ENCODE assay signal across 14 cellular contexts in genomic region chr6:31878761-31879542, GRCh38. TPM values are rescaled to one million over a fixed set of nuclear protein-coding genes. Genes with fewer than 3 reads are reported as not detected.
DNase-seq lines count a peak whose midpoint lies in the region; FAIRE-seq and TF ChIP-seq lines count a peak whose summit lies in the region.
"Had no signal": no experiment of that assay in that cellular context is flagged by ENCODE, and none has a peak within 500 bp of the region (broad histone marks: within the 10 kb centered on the region; RNA-seq: fewer than 3 reads in every experiment).

Gene SLC44A4 (minus strand): TSS chr6:31878997. CDS start chr6:31878980, 17 bp downstream.

- H2BK120ac ChIP-seq in H1 (replicated peaks; ENCODE audit: low read depth, low read length) (no peak within 1 kb of the TSS), mesendoderm (ENCODE audit: low read depth, low read length) (no peak within 1 kb of the TSS)

- TF ChIP-seq RAD21 in H1 (IDR thresholded peaks at IDR 0.05 in 1 of 2, conservative IDR thresholded peaks at IDR 0.05 in 1 of 2; ENCODE audit: low read depth in 2 of 2, low read length in 2 of 2) = no peak

- H3F3A ChIP-seq in PC-9 (ENCODE audit: insufficient read depth, low read depth) = peaks cover 30% of the 10 kb centered on the region

- H3K4ac ChIP-seq in H1 (replicated peaks; ENCODE audit: insufficient read length, low read depth, low read length) (no peak within 1 kb of the TSS), mesendoderm (ENCODE audit: low read depth, low read length) (no peak within 1 kb of the TSS)

- CTCF ChIA-PET in PC-9 (lab: Charles Lee) (interaction anchor here (0.7 kb wide), 1 partner anchor 64 kb away, joined by 3 read pairs; no protein-coding TSS in a partner anchor), H1 (lab: Charles Lee; ENCODE audit: partially characterized antibody) (interaction anchor here (1.2 to 8.1 kb wide), 3 partner anchors 10 to 73 kb away, joined by 3 to 59 read pairs (median 6); no protein-coding TSS in a partner anchor)

- H4K20me1 ChIP-seq in PC-9 (ENCODE audit: insufficient read depth) (no peaks in the 10 kb centered on the region), H1 (replicated peaks in 1 of 2; ENCODE audit: control insufficient read depth in 1 of 2, insufficient read depth in 2 of 2, low read length in 2 of 2) (peaks cover 2 to 13% of the 10 kb centered on the region in 2 experiments)

- H4K91ac ChIP-seq in H1 (replicated peaks; ENCODE audit: insufficient read length, low read length) = no peak within 1 kb of the TSS

- intact Hi-C loops in PC-9 (cut with micrococcal nuclease; ENCODE audit: unreplicated experiment) = loop anchor here (5.0 to 10.0 kb wide), 2 partner anchors 47 to 194 kb away; partner anchors contain the start of gene LY6G5C
- intact Hi-C loops in transverse colon (cut with DNase I; ENCODE audit: low total_unique reads) = no loop called here

- H4K8ac ChIP-seq in H1 (ENCODE audit: extremely low read depth, insufficient read depth, low read length) (peak within 1 kb of the TSS; percentile 38; the same call in 1 of the 2 replicates), mesendoderm (ENCODE audit: low read depth, low read length) (no peak within 1 kb of the TSS)

- H3K23me2 ChIP-seq in H1 (ENCODE audit: low read depth, low read length) = no peaks in the 10 kb centered on the region

- peak within 1 kb of the TSS; percentile 39; the same call in 1 of the 2 replicates for H2BK12ac ChIP-seq in H1 (ENCODE audit: low read depth, low read length)

- TF ChIP-seq POLR2A in H1 (IDR thresholded peaks at IDR 0.05; ENCODE audit: control extremely low read depth in 1 of 2, low read depth in 2 of 2, low read length in 2 of 2) = no peak
- peak; percentile 92 for TF ChIP-seq POLR2A in transverse colon (IDR thresholded peaks at IDR 0.05)

- H2BK5ac ChIP-seq in H1 (ENCODE audit: low read depth, low read length) (no peak within 1 kb of the TSS), mesendoderm (ENCODE audit: low read length) (no peak within 1 kb of the TSS)

- DNase-seq in PC-9 (peak in 1 of 2 experiments; percentile 42), H1 (ENCODE audit: low read depth in 1 of 2, low spot score in 2 of 2) (peak in 1 of 2 experiments; percentile 71), mesendoderm (no peak), transverse colon (peak; percentile 77), dermis blood vessel endothelial cell (no peak), AG08396 (ENCODE audit: low spot score) (no peak)
- no peak for DNase-seq in activated T-cell treated with anti-CD3 and anti-CD28 coated beads, Interleukin-2, amount 50 U/mL, for 1 hour
- DNase-seq: activated naive CD8-positive, alpha-beta T cell treated with anti-CD3 and anti-CD28 coated beads, Interleukin-2, amount 10 ng/mL, durations not matched to agents 7 days and 5 days; dorsolateral prefrontal cortex; gastrocnemius medialis; NCI-H2227 treated with DMSO at 0.1 percent for 48 hours; T-helper 9 cell had no signal

- H3K4me3 ChIP-seq in PC-9 = peak within 1 kb of the TSS; percentile 36; the same call in 1 of the 2 replicates
- H3K4me3 ChIP-seq in H1 (ENCODE audit: extremely low read depth in 1 of 4, insufficient read depth in 2 of 4, low read depth in 3 of 4, low read length in 4 of 4) = peak within 1 kb of the TSS in 1 of 4 experiments; percentile 46; a peak in 2 of 8 replicates
- H3K4me3 ChIP-seq in mesendoderm (ENCODE audit: low read length) = no peak within 1 kb of the TSS
- peak within 1 kb of the TSS; percentile 25 to 58 (median 52) for H3K4me3 ChIP-seq in transverse colon
- H3K4me3 ChIP-seq: dorsolateral prefrontal cortex, gastrocnemius medialis had no signal

- H2BK15ac ChIP-seq in H1 (ENCODE audit: low read length) (no peak within 1 kb of the TSS), mesendoderm (replicated peaks; ENCODE audit: low read depth) (no peak within 1 kb of the TSS)

- 65% methylated on average over 18 of the region's 30 CpGs; no CpG with 5 or more reads in 1 of the 2 experiments for WGBS in H1 (ENCODE audit: extremely low coverage in 1 of 2, insufficient coverage in 1 of 2, insufficient read length in 1 of 2, insufficient replicate concordance in 2 of 2, low coverage in 1 of 2, low lambda C conversion rate in 2 of 2, missing lambda C conversion rate in 1 of 2), 2 experiments
- no CpG with 5 or more reads among the region's 30 CpGs for WGBS in mesendoderm (ENCODE audit: extremely low coverage, insufficient coverage, low lambda C conversion rate)
- 51 to 64% methylated on average over 13 to 30 of the region's 30 CpGs for WGBS in transverse colon (ENCODE audit: low coverage in 1 of 2), 2 donors

- H2AK5ac ChIP-seq in H1 (ENCODE audit: low read depth, low read length) = 0 out of 2 replicates have a peak within 1 kb of the TSS, but pooled peaks have one; percentile 8
- no peak within 1 kb of the TSS for H2AK5ac ChIP-seq in mesendoderm (ENCODE audit: low read length)

- H3K9me3 ChIP-seq in PC-9 (ENCODE audit: insufficient read depth, low read depth) (no peaks in the 10 kb centered on the region), H1 (ENCODE audit: insufficient read depth in 2 of 2, low read depth in 1 of 2, low read length in 1 of 2) (no peaks in the 10 kb centered on the region), transverse colon (no peaks in the 10 kb centered on the region)
- H3K9me3 ChIP-seq: gastrocnemius medialis had no signal

- POLR2A ChIA-PET in PC-9 (lab: Charles Lee; ENCODE audit: unreplicated experiment) (interaction anchor here (0.7 kb wide), 1 partner anchor 632 kb away, joined by 10 read pairs; no protein-coding TSS in a partner anchor), H1 (lab: Charles Lee; ENCODE audit: partially characterized antibody) (interaction anchor here (0.6 to 2.8 kb wide), 10 partner anchors 9 to 157 kb away, joined by 3 to 11 read pairs (median 4); partner anchors contain the start of genes NEU1 and VARS1)

- H3K79me1 ChIP-seq in H1 (ENCODE audit: low read depth, low read length) (no peaks in the 10 kb centered on the region; the same call in 1 of the 2 replicates), mesendoderm (ENCODE audit: low read length) (no peaks in the 10 kb centered on the region)

- H3K18ac ChIP-seq in H1 (ENCODE audit: extremely low read depth, low read length) (peak within 1 kb of the TSS; percentile 48), mesendoderm (ENCODE audit: low read length) (no peak within 1 kb of the TSS)

- H3K27me3 ChIP-seq in PC-9 (ENCODE audit: insufficient read depth, low read depth) (no peaks in the 10 kb centered on the region), H1 (replicated peaks in 1 of 4; ENCODE audit: control insufficient read depth in 3 of 4, extremely low read depth in 1 of 4, insufficient read depth in 3 of 4, low read length in 3 of 4) (no peaks in the 10 kb centered on the region), mesendoderm (ENCODE audit: insufficient read depth, low read length, poor library complexity) (no peaks in the 10 kb centered on the region), transverse colon (no peaks in the 10 kb centered on the region)
- H3K27me3 ChIP-seq: dorsolateral prefrontal cortex, gastrocnemius medialis had no signal

- BruUV-seq in PC-9 (replicated peaks; lab: Mats Ljungman, UMichigan) = TSS peak; percentile 96

- peaks cover 30% of the 10 kb centered on the region for H3K4me1 ChIP-seq in PC-9 (replicated peaks; ENCODE audit: insufficient read depth)
- peaks cover 0 to 11% (median 0%) of the 10 kb centered on the region in 4 experiments; a peak in 1 of 7 replicates for H3K4me1 ChIP-seq in H1 (replicated peaks in 1 of 4; ENCODE audit: control insufficient read depth in 3 of 4, insufficient read depth in 4 of 4, low read length in 3 of 4)
- H3K4me1 ChIP-seq in mesendoderm (ENCODE audit: control insufficient read depth, low read depth, low read length) = no peaks in the 10 kb centered on the region
- peaks cover 14 to 36% (median 32%) of the 10 kb centered on the region in 4 donors for H3K4me1 ChIP-seq in transverse colon
- H3K4me1 ChIP-seq: gastrocnemius medialis had no signal

- TF ChIP-seq CTCF in PC-9 (conservative IDR thresholded peaks at IDR 0.05) (no peak), H1 (IDR thresholded peaks at IDR 0.05; ENCODE audit: control extremely low read depth in 1 of 3, insufficient read depth in 1 of 3, low read depth in 1 of 3, low read length in 3 of 3) (no peak), transverse colon (IDR thresholded peaks at IDR 0.05) (no peak)

- in situ Hi-C loops in transverse colon (cut with MboI; ENCODE audit: low pct_ligation_motif_present in 1 of 4, low pct_unique_long_range_greater_than_20kb in 1 of 4, low sequenced_read_pairs in 3 of 4) = no loop called here

- no peak for FAIRE-seq in H1 (lab: Jason Lieb, UNC)

- no peak within 1 kb of the TSS for H3K56ac ChIP-seq in H1 (replicated peaks; ENCODE audit: insufficient read length, low read depth, low read length)
- peak within 1 kb of the TSS; percentile 25 for H3K56ac ChIP-seq in mesendoderm (ENCODE audit: low read length)

- H3K23ac ChIP-seq in H1 (ENCODE audit: insufficient read length) = no peak within 1 kb of the TSS
- no peak within 1 kb of the TSS for H3K23ac ChIP-seq in mesendoderm (ENCODE audit: low read length)

- H4K5ac ChIP-seq in H1 (ENCODE audit: insufficient read length, low read depth, low read length) (no peak within 1 kb of the TSS), mesendoderm (ENCODE audit: low read length) (no peak within 1 kb of the TSS)

- peak within 1 kb of the TSS; percentile 58 for H3K4me2 ChIP-seq in PC-9
- H3K4me2 ChIP-seq in H1 (ENCODE audit: insufficient read depth in 1 of 2, low read depth in 2 of 2, low read length in 2 of 2) = peak within 1 kb of the TSS; percentile 52 to 58
- H3K4me2 ChIP-seq in mesendoderm (ENCODE audit: low read length) = no peak within 1 kb of the TSS

- no peak within 1 kb of the TSS for H2AFZ ChIP-seq in PC-9
- H2AFZ ChIP-seq in H1 (ENCODE audit: low read length) = no peak within 1 kb of the TSS

- H3K9me2 ChIP-seq in PC-9 (ENCODE audit: insufficient read depth) = no peaks in the 10 kb centered on the region

- H3K27ac ChIP-seq in PC-9 (0 out of 2 replicates have a peak within 1 kb of the TSS, but pooled peaks have one; percentile 47), H1 (ENCODE audit: low read depth, low read length) (no peak within 1 kb of the TSS), mesendoderm (ENCODE audit: low read depth, low read length) (no peak within 1 kb of the TSS), transverse colon (peak within 1 kb of the TSS; percentile 86 to 96 (median 92))
- H3K27ac ChIP-seq: dorsolateral prefrontal cortex, gastrocnemius medialis had no signal

- H2BK20ac ChIP-seq in H1 (ENCODE audit: low read length) = no peak within 1 kb of the TSS

- H3K36me3 ChIP-seq in PC-9 (ENCODE audit: low read depth) (peaks cover 5% of the 10 kb centered on the region; the same call in 1 of the 2 replicates), H1 (ENCODE audit: control insufficient read depth in 2 of 4, insufficient read depth in 4 of 4, low read length in 3 of 4) (peaks cover 17 to 40% (median 36%) of the 10 kb centered on the region in 4 experiments), mesendoderm (ENCODE audit: control insufficient read depth, insufficient read depth, low read length) (peaks cover 18% of the 10 kb centered on the region), transverse colon (peaks cover 0 to 16% (median 5%) of the 10 kb centered on the region in 4 donors)

- no peak within 1 kb of the TSS for H3K14ac ChIP-seq in H1 (ENCODE audit: insufficient read length)

- H3K79me2 ChIP-seq in PC-9 (ENCODE audit: low read depth) (no peaks in the 10 kb centered on the region), H1 (ENCODE audit: control insufficient read depth in 1 of 2, insufficient read depth in 2 of 2, low read length in 2 of 2) (no peaks in the 10 kb centered on the region), mesendoderm (ENCODE audit: control insufficient read depth, insufficient read depth, low read length) (no peaks in the 10 kb centered on the region)

- TF ChIP-seq EP300 in H1 (IDR thresholded peaks at IDR 0.05; ENCODE audit: borderline replicate concordance in 1 of 2, low read depth in 2 of 2, low read length in 2 of 2) (no peak), transverse colon (IDR thresholded peaks at IDR 0.05; ENCODE audit: low read depth) (no peak)

- H3K9ac ChIP-seq in H1 (replicated peaks in 1 of 4; ENCODE audit: extremely low read depth in 1 of 4, low read depth in 3 of 4, low read length in 3 of 4) (no peak within 1 kb of the TSS; a peak in 1 of 7 replicates), mesendoderm (ENCODE audit: low read length) (no peak within 1 kb of the TSS)

RNA-seq across cellular contexts. Expression of gene SLC44A4, which starts in this region (rescaled TPM):
- total RNA-seq in PC-9 (2021) = 44.4 and 44.9 TPM in 2 replicates
- 2.5 and 4.8 TPM in 2 replicates for total RNA-seq in H1 (2021; fragmentation: NEBNext Ultra II Directional; extraction: Animal tissue kit (Norgen Biotek cat#: 25700))
- polyA plus RNA-seq in H1 (2011; rRNA removed) = 7.0 and 7.1 TPM in 2 replicates
- 5.1 TPM for polyA plus RNA-seq in H1 (2011; cell fraction: cytosol; rRNA removed)
- polyA plus RNA-seq in H1 (2011; cell fraction: nucleus; rRNA removed) = 10.7 TPM
- 2.2 to 4.4 TPM (median 3.8 TPM) in 4 replicates for polyA plus RNA-seq in H1 (2012, experiment 1 of 2)
- polyA plus RNA-seq in H1 (2012, experiment 2 of 2) = 2.9 TPM
- polyA plus RNA-seq in H1 (2013, experiment 1 of 2) = 3.5 TPM
- polyA plus RNA-seq in H1 (2013, experiment 2 of 2) = 2.6 TPM
- 5.3 and 5.8 TPM in 2 replicates for polyA minus RNA-seq in H1 (2011; rRNA and poly(A)+ RNA removed)
- 1.8 TPM for polyA minus RNA-seq in H1 (2011; cell fraction: cytosol; rRNA and poly(A)+ RNA removed)
- polyA minus RNA-seq in H1 (2011; cell fraction: nucleus; rRNA and poly(A)+ RNA removed) = 4.1 TPM
- polyA plus RNA-seq in mesendoderm (2013, experiment 1 of 2) = 0.81 TPM
- polyA plus RNA-seq in mesendoderm (2013, experiment 2 of 2) = 0.71 TPM
- total RNA-seq in transverse colon = 100 to 1,000 TPM; 149 to 734 (median 395) TPM
- 0.05 and 0.17 TPM in 2 replicates for total RNA-seq in dermis blood vessel endothelial cell
- total RNA-seq: activated naive CD8-positive, alpha-beta T cell treated with anti-CD3 and anti-CD28 coated beads, Interleukin-2, amount 10 ng/mL, durations not matched to agents 7 days and 5 days; lung microvascular endothelial cell; RPMI7951 had no signal

Comparison
In these comparisons a context has a peak if more than half of its experiments do, and no peak if none do; other contexts are left out.
1. H3K27ac ChIP-seq: peak in PC-9 (single experiment) and transverse colon (4 of 4); none in H1 (single experiment) and mesendoderm (single experiment).